Comparison of ENCODE assay signal across 9 cellular contexts in the genomic region with DNA sequence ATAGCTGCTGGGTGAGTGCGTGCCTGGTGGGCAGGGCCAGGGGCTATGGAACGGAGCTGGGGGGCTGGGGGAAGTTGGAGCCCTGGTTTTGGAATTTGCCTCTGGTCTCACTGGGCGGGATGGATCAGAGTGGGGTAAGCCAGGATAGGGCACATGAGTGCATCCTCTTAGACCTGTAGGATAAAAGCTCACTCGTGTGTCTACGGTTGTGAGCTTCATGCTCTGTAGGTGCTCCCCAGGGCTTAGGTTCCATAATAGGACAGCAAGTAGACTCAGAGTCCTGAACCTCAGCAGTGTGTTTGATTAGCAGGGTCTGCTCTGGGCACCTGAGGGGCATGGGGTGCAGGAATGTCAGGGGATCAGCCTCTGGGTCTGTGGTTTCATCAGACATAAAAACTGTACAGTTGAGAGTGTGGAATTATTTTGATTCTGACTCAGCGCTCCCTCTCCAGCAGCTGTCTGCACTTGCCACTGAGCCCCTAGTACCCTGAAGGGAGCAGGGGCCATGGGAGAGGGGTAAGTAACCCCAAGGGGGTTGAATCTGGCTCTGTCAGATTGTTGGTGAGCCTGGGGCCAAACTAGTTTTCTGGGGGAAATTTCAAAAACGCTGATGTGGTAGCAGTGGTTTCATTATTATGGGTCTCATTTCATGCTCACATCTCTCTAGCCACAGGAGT.
A peak's percentile ranks its signal among the peaks of the same experiment; 100 is the strongest.
DNase-seq lines count a peak whose midpoint lies in the region; ATAC-seq and TF ChIP-seq lines count a peak whose summit lies in the region.
"Had no signal": no experiment of that assay in that cellular context is flagged by ENCODE, and none has a peak within 500 bp of the region (broad histone marks: within the 10 kb centered on the region; RNA-seq: fewer than 3 reads in every experiment).

No MANE protein-coding gene starts in this region.

- peaks cover 64% of the 10 kb centered on the region for H3K4me1 Mint-ChIP-seq in activated CD8-positive, alpha-beta memory T cell treated with anti-CD3 and anti-CD28 coated beads, Interleukin-2, amount 10 ng/mL, durations not matched to agents 7 days and 5 days
- peaks cover 53 to 63% of the 10 kb centered on the region in 2 donors for H3K4me1 Mint-ChIP-seq in stimulated activated naive B cell treated with anti-CD40 and anti-IgM and Interleukin-4, amounts not matched to agents 10 μg/mL and 1 μg/mL and 100 μg/mL, for 72 hours

- H3K27ac Mint-ChIP-seq in activated CD8-positive, alpha-beta memory T cell treated with anti-CD3 and anti-CD28 coated beads, Interleukin-2, amount 10 ng/mL, durations not matched to agents 7 days and 5 days, result peak overlapping the region; percentile 73
- peak overlapping the region; percentile 84 for H3K27ac Mint-ChIP-seq in stimulated activated naive B cell treated with anti-CD40 and anti-IgM and Interleukin-4, amounts not matched to agents 10 μg/mL and 1 μg/mL and 100 μg/mL, for 72 hours

- peak overlapping the region; percentile 39 for H3K4me3 Mint-ChIP-seq in activated CD8-positive, alpha-beta memory T cell treated with anti-CD3 and anti-CD28 coated beads, Interleukin-2, amount 10 ng/mL, durations not matched to agents 7 days and 5 days
- H3K4me3 Mint-ChIP-seq in stimulated activated naive B cell treated with anti-CD40 and anti-IgM and Interleukin-4, amounts not matched to agents 10 μg/mL and 1 μg/mL and 100 μg/mL, for 72 hours, result peak overlapping the region; percentile 40 to 60

- in situ Hi-C loops in astrocyte of the spinal cord (cut with HindIII; ENCODE audit: low sequenced_read_pairs), result no loop called here

- H3K9me3 Mint-ChIP-seq in activated CD8-positive, alpha-beta memory T cell treated with anti-CD3 and anti-CD28 coated beads, Interleukin-2, amount 10 ng/mL, durations not matched to agents 7 days and 5 days (ENCODE audit: low read depth), result no peaks in the 10 kb centered on the region
- H3K9me3 Mint-ChIP-seq in stimulated activated naive B cell treated with anti-CD40 and anti-IgM and Interleukin-4, amounts not matched to agents 10 μg/mL and 1 μg/mL and 100 μg/mL, for 72 hours, result no peaks in the 10 kb centered on the region

- DNase-seq in activated CD8-positive, alpha-beta memory T cell treated with anti-CD3 and anti-CD28 coated beads, Interleukin-2, amount 10 ng/mL, durations not matched to agents 7 days and 5 days, result no peak
- DNase-seq in activated CD8-positive, alpha-beta memory T cell treated with anti-CD3 and anti-CD28 coated beads for 24 hours, result no peak
- DNase-seq in astrocyte of the spinal cord (ENCODE audit: low read depth, low spot score) (peak; percentile 54), head of caudate nucleus (no peak), DMS153 (lab: John Stamatoyannopoulos, UW) (no peak)
- DNase-seq in stimulated activated naive B cell treated with anti-CD40 and anti-IgM and Interleukin-4, amounts not matched to agents 10 μg/mL and 1 μg/mL and 100 μg/mL, for 72 hours, result peak; percentile 51

- CTCF ChIA-PET in activated CD8-positive, alpha-beta memory T cell treated with anti-CD3 and anti-CD28 coated beads, Interleukin-2, amount 10 ng/mL, durations not matched to agents 7 days and 5 days (lab: Charles Lee), result interaction anchor here (0.8 to 5.0 kb wide), 8 partner anchors 16 to 197 kb away, joined by 3 to 39 read pairs (median 5); partner anchors contain the start of gene KSR1

- peaks cover 10% of the 10 kb centered on the region for H3K36me3 Mint-ChIP-seq in activated CD8-positive, alpha-beta memory T cell treated with anti-CD3 and anti-CD28 coated beads, Interleukin-2, amount 10 ng/mL, durations not matched to agents 7 days and 5 days
- H3K36me3 Mint-ChIP-seq in stimulated activated naive B cell treated with anti-CD40 and anti-IgM and Interleukin-4, amounts not matched to agents 10 μg/mL and 1 μg/mL and 100 μg/mL, for 72 hours, result peaks cover 9 to 10% of the 10 kb centered on the region in 2 donors

- H3K27me3 Mint-ChIP-seq in activated CD8-positive, alpha-beta memory T cell treated with anti-CD3 and anti-CD28 coated beads, Interleukin-2, amount 10 ng/mL, durations not matched to agents 7 days and 5 days, result no peaks in the 10 kb centered on the region
- H3K27me3 Mint-ChIP-seq in stimulated activated naive B cell treated with anti-CD40 and anti-IgM and Interleukin-4, amounts not matched to agents 10 μg/mL and 1 μg/mL and 100 μg/mL, for 72 hours, result no peaks in the 10 kb centered on the region

- ATAC-seq in activated CD8-positive, alpha-beta memory T cell treated with anti-CD3 and anti-CD28 coated beads, Interleukin-2, amount 10 ng/mL, durations not matched to agents 7 days and 5 days, result no peak
- peak; percentile 32 for ATAC-seq in HG03139 (IDR thresholded peaks at IDR 0.05; ENCODE audit: unreplicated experiment)
- peak; percentile 26 to 36 for ATAC-seq in stimulated activated naive B cell treated with anti-CD40 and anti-IgM and Interleukin-4, amounts not matched to agents 10 μg/mL and 1 μg/mL and 100 μg/mL, for 72 hours (replicated peaks)
- ATAC-seq in GM21737 (IDR thresholded peaks at IDR 0.05; ENCODE audit: unreplicated experiment), result no peak

- intact Hi-C loops in head of caudate nucleus (cut with DNase I), result no loop called here

- H3K4me3 ChIP-seq in astrocyte of the spinal cord (ENCODE audit: low read depth, low read length), result no peak overlapping the region
- H3K4me3 ChIP-seq: prostate gland had no signal

- TF ChIP-seq CTCF in astrocyte of the spinal cord (IDR thresholded peaks at IDR 0.05; ENCODE audit: low read depth, low read length), result no peak

Comparison
In these comparisons a context has a peak if more than half of its experiments do, and no peak if none do; other contexts are left out.
1. ATAC-seq: peak in HG03139 (single experiment) and stimulated activated naive B cell treated with anti-CD40 and anti-IgM and Interleukin-4, amounts not matched to agents 10 μg/mL and 1 μg/mL and 100 μg/mL, for 72 hours (2 of 2); none in activated CD8-positive, alpha-beta memory T cell treated with anti-CD3 and anti-CD28 coated beads, Interleukin-2, amount 10 ng/mL, durations not matched to agents 7 days and 5 days (single experiment) and GM21737 (single experiment).
2. DNase-seq: peak in astrocyte of the spinal cord (single experiment) and stimulated activated naive B cell treated with anti-CD40 and anti-IgM and Interleukin-4, amounts not matched to agents 10 μg/mL and 1 μg/mL and 100 μg/mL, for 72 hours (single experiment); none in activated CD8-positive, alpha-beta memory T cell treated with anti-CD3 and anti-CD28 coated beads, Interleukin-2, amount 10 ng/mL, durations not matched to agents 7 days and 5 days (single experiment), activated CD8-positive, alpha-beta memory T cell treated with anti-CD3 and anti-CD28 coated beads for 24 hours (single experiment), head of caudate nucleus (0 of 42) and DMS153 (single experiment).